Comparison of ENCODE assay signal across 15 cellular contexts in the genomic region with DNA sequence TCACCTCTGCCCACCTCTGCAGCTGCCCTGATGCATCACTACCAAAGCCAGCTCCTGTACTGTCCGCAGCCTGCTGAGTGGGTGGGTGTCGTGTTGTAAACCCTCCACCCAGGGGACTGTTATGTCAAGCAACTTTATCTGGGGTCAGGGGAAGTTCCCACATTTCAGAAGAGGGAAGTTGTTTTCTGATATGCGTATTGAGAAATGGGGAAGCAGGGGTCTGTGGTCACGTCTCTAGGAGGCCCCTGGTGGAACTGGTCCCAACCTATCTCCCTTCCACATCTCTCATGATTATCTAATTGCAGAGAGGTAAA. TPM values are rescaled to one million over a fixed set of nuclear protein-coding genes. Genes with fewer than 3 reads are reported as not detected.
A peak's percentile ranks its signal among the peaks of the same experiment; 100 is the strongest.
DNase-seq lines count a peak whose midpoint lies in the region; ATAC-seq and TF ChIP-seq lines count a peak whose summit lies in the region.
"Had no signal": no experiment of that assay in that cellular context is flagged by ENCODE, and none has a peak within 500 bp of the region (broad histone marks: within the 10 kb centered on the region; RNA-seq: fewer than 3 reads in every experiment).

No MANE protein-coding gene starts in this region.

- no peaks in the 10 kb centered on the region for H3K27me3 ChIP-seq in upper lobe of right lung
- H3K27me3 ChIP-seq: testis had no signal

- no peak for TF ChIP-seq POLR2A in GM18505 (IDR thresholded peaks at IDR 0.05; ENCODE audit: borderline replicate concordance, extremely low read depth, insufficient read depth, insufficient read length)

- peaks cover 4% of the 10 kb centered on the region for H3K9me3 Mint-ChIP-seq in activated naive CD8-positive, alpha-beta T cell treated with anti-CD3 and anti-CD28 coated beads, Interleukin-2, amount 50 U/mL, for 24 hours
- H3K9me3 Mint-ChIP-seq in activated naive CD8-positive, alpha-beta T cell treated with anti-CD3 and anti-CD28 coated beads for 36 hours, result peaks cover 3% of the 10 kb centered on the region
- H3K9me3 Mint-ChIP-seq: activated naive CD4-positive, alpha-beta T cell treated with anti-CD3 and anti-CD28 coated beads, Interleukin-2, amount 50 U/mL, for 24 hours had no signal

- no peak for DNase-seq in activated naive CD8-positive, alpha-beta T cell treated with anti-CD3 and anti-CD28 coated beads, Interleukin-2, amount 50 U/mL, for 24 hours
- no peak for DNase-seq in activated naive CD8-positive, alpha-beta T cell treated with anti-CD3 and anti-CD28 coated beads for 36 hours
- DNase-seq in OCI-M1 (lab: John Stamatoyannopoulos, UW) (peak; percentile 98), inferior parietal cortex (ENCODE audit: extremely low spot score) (peak; percentile 4), upper lobe of right lung (peak; percentile 73), hepatic stellate cell (ENCODE audit: low spot score) (no peak), NCI-H510A treated with DMSO at 0.1 percent for 48 hours (lab: John Stamatoyannopoulos, UW) (no peak)
- DNase-seq: 8988T; activated CD8-positive, alpha-beta memory T cell treated with anti-CD3 and anti-CD28 coated beads, Interleukin-2, amount 10 ng/mL, durations not matched to agents 7 days and 5 days; NCI-H2171; testis had no signal

- peak overlapping the region; percentile 30 for H3K27ac Mint-ChIP-seq in activated naive CD8-positive, alpha-beta T cell treated with anti-CD3 and anti-CD28 coated beads, Interleukin-2, amount 50 U/mL, for 24 hours
- H3K27ac Mint-ChIP-seq in activated naive CD8-positive, alpha-beta T cell treated with anti-CD3 and anti-CD28 coated beads for 36 hours, result no peak overlapping the region
- H3K27ac Mint-ChIP-seq: activated CD8-positive, alpha-beta memory T cell treated with anti-CD3 and anti-CD28 coated beads, Interleukin-2, amount 10 ng/mL, durations not matched to agents 7 days and 5 days; activated naive CD4-positive, alpha-beta T cell treated with anti-CD3 and anti-CD28 coated beads, Interleukin-2, amount 50 U/mL, for 24 hours had no signal

- no peak overlapping the region for H3K27ac ChIP-seq in upper lobe of right lung
- H3K27ac ChIP-seq: testis had no signal

- peaks cover 11% of the 10 kb centered on the region for H3K4me1 Mint-ChIP-seq in activated naive CD8-positive, alpha-beta T cell treated with anti-CD3 and anti-CD28 coated beads, Interleukin-2, amount 50 U/mL, for 24 hours
- H3K4me1 Mint-ChIP-seq in activated naive CD8-positive, alpha-beta T cell treated with anti-CD3 and anti-CD28 coated beads for 36 hours, result peaks cover 4% of the 10 kb centered on the region
- H3K4me1 Mint-ChIP-seq: activated CD8-positive, alpha-beta memory T cell treated with anti-CD3 and anti-CD28 coated beads, Interleukin-2, amount 10 ng/mL, durations not matched to agents 7 days and 5 days; activated naive CD4-positive, alpha-beta T cell treated with anti-CD3 and anti-CD28 coated beads, Interleukin-2, amount 50 U/mL, for 24 hours; neural crest cell had no signal

- peak; percentile 65 for ATAC-seq in activated naive CD8-positive, alpha-beta T cell treated with anti-CD3 and anti-CD28 coated beads, Interleukin-2, amount 50 U/mL, for 24 hours
- ATAC-seq in upper lobe of right lung, result peak; percentile 83
- ATAC-seq in GM18505 (IDR thresholded peaks at IDR 0.05; ENCODE audit: unreplicated experiment), result no peak
- ATAC-seq: activated CD8-positive, alpha-beta memory T cell treated with anti-CD3 and anti-CD28 coated beads, Interleukin-2, amount 10 ng/mL, durations not matched to agents 7 days and 5 days had no signal

- peaks cover 2% of the 10 kb centered on the region for H3K27me3 Mint-ChIP-seq in activated naive CD8-positive, alpha-beta T cell treated with anti-CD3 and anti-CD28 coated beads, Interleukin-2, amount 50 U/mL, for 24 hours
- peaks cover 8% of the 10 kb centered on the region for H3K27me3 Mint-ChIP-seq in activated naive CD8-positive, alpha-beta T cell treated with anti-CD3 and anti-CD28 coated beads for 36 hours
- H3K27me3 Mint-ChIP-seq: activated CD8-positive, alpha-beta memory T cell treated with anti-CD3 and anti-CD28 coated beads, Interleukin-2, amount 10 ng/mL, durations not matched to agents 7 days and 5 days had no signal

- peaks cover 3% of the 10 kb centered on the region for H3K9me3 ChIP-seq in upper lobe of right lung
- H3K9me3 ChIP-seq: testis had no signal

- H3K4me3 Mint-ChIP-seq in activated naive CD8-positive, alpha-beta T cell treated with anti-CD3 and anti-CD28 coated beads, Interleukin-2, amount 50 U/mL, for 24 hours, result no peak overlapping the region
- no peak overlapping the region for H3K4me3 Mint-ChIP-seq in activated naive CD8-positive, alpha-beta T cell treated with anti-CD3 and anti-CD28 coated beads for 36 hours
- H3K4me3 Mint-ChIP-seq: activated CD8-positive, alpha-beta memory T cell treated with anti-CD3 and anti-CD28 coated beads, Interleukin-2, amount 10 ng/mL, durations not matched to agents 7 days and 5 days; activated naive CD4-positive, alpha-beta T cell treated with anti-CD3 and anti-CD28 coated beads, Interleukin-2, amount 50 U/mL, for 24 hours; neural crest cell had no signal

- H3K36me3 ChIP-seq in upper lobe of right lung, result no peaks in the 10 kb centered on the region

- no peaks in the 10 kb centered on the region for H3K36me3 Mint-ChIP-seq in activated naive CD8-positive, alpha-beta T cell treated with anti-CD3 and anti-CD28 coated beads, Interleukin-2, amount 50 U/mL, for 24 hours (ENCODE audit: low read depth)
- H3K36me3 Mint-ChIP-seq in activated naive CD8-positive, alpha-beta T cell treated with anti-CD3 and anti-CD28 coated beads for 36 hours, result no peaks in the 10 kb centered on the region
- H3K36me3 Mint-ChIP-seq: activated CD8-positive, alpha-beta memory T cell treated with anti-CD3 and anti-CD28 coated beads, Interleukin-2, amount 10 ng/mL, durations not matched to agents 7 days and 5 days had no signal

- intact Hi-C loops in upper lobe of right lung (cut with DNase I), result no loop called here

- no peak overlapping the region for H3K4me3 ChIP-seq in upper lobe of right lung
- H3K4me3 ChIP-seq: testis had no signal

- TF ChIP-seq CTCF in upper lobe of right lung (IDR thresholded peaks at IDR 0.05), result no peak

- no peaks in the 10 kb centered on the region for H3K4me1 ChIP-seq in upper lobe of right lung
- H3K4me1 ChIP-seq: testis had no signal

RNA-seq across cellular contexts. Expression of a gene that starts 31.2 kb away (rescaled TPM):
- under 1 TPM; 0.64 to 0.84 TPM for total RNA-seq in activated naive CD8-positive, alpha-beta T cell treated with anti-CD3 and anti-CD28 coated beads for 36 hours
- total RNA-seq in upper lobe of right lung, result not detected
- total RNA-seq: activated CD8-positive, alpha-beta memory T cell treated with anti-CD3 and anti-CD28 coated beads, Interleukin-2, amount 10 ng/mL, durations not matched to agents 7 days and 5 days; neural crest cell; RPMI7951 had no signal

RNA-seq across cellular contexts. Expression of a gene that starts 42.2 kb away (rescaled TPM):
- total RNA-seq in activated naive CD8-positive, alpha-beta T cell treated with anti-CD3 and anti-CD28 coated beads for 36 hours, result 100 to 1,000 TPM; 128 to 129 TPM
- total RNA-seq in upper lobe of right lung, result 113 TPM

Comparison
In these comparisons a context has a peak if more than half of its experiments do, and no peak if none do; other contexts are left out.
1. DNase-seq: peak in OCI-M1 (single experiment), inferior parietal cortex (single experiment) and upper lobe of right lung (single experiment); none in activated naive CD8-positive, alpha-beta T cell treated with anti-CD3 and anti-CD28 coated beads, Interleukin-2, amount 50 U/mL, for 24 hours (single experiment), activated naive CD8-positive, alpha-beta T cell treated with anti-CD3 and anti-CD28 coated beads for 36 hours (single experiment), hepatic stellate cell (single experiment) and NCI-H510A treated with DMSO at 0.1 percent for 48 hours (single experiment).